Comparison of ENCODE assay signal across 8 cellular contexts in the genomic region with DNA sequence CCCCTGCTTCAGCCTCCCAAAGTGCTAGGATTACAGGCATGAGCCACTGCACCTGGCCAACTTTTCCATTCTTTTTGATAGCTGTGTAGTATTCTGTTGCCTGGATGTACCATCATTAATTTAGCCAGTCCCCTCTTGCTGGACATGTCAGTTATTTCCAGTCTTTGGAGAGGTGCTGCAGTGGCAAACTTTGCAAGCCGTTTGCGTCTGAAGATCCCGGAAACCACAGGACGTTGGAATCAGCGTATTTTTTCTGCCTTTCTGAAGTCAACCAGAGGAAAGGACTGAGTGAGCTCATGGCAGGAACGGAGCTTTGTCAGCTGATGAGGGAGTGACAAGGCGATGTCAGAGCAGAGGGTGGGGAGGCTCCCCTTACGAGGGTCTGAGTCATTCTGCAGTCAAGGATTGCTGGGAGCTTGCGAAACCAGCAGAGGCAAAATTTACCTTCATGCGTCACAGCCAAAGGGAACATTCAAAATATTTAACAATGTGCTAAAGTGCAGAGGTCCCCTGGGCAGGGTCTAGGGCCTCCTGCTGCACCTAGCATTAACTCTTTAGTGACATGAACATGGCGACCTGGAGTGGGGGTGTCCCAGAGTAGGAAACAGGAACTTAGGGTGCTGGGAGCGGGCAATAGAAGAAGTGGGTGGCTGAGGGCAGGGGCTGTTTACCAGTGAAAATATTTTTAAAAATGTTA. TPM values are rescaled to one million over a fixed set of nuclear protein-coding genes. Genes with fewer than 3 reads are reported as not detected.
A peak's percentile ranks its signal among the peaks of the same experiment; 100 is the strongest.
DNase-seq lines count a peak whose midpoint lies in the region; ATAC-seq and TF ChIP-seq lines count a peak whose summit lies in the region.

No MANE protein-coding gene starts in this region.

- peak; percentile 91 for DNase-seq in EL
- DNase-seq in NB4 (ENCODE audit: low read depth) = peak; percentile 100
- DNase-seq in brain microvascular endothelial cell = peak; percentile 96
- peak in 1 of 2 donors; percentile 91 for DNase-seq in left lung
- DNase-seq in stimulated activated naive CD8-positive, alpha-beta T cell treated with anti-CD3 and anti-CD28 coated beads, Interleukin-15, amount 100 ng/mL, for 72 hours = peak in 1 of 2 donors; percentile 16
- no peak for DNase-seq in NCI-H2029 (lab: John Stamatoyannopoulos, UW)
- DNase-seq in NCI-H2107 treated with DMSO at 0.1 percent for 48 hours (lab: John Stamatoyannopoulos, UW; ENCODE audit: unreplicated experiment) = no peak
- DNase-seq in GM10266 (ENCODE audit: extremely low spot score) = no peak

- H3K27me3 ChIP-seq in brain microvascular endothelial cell (replicated peaks) (no peaks in the 10 kb centered on the region), left lung (peaks cover 0 to 18% of the 10 kb centered on the region in 2 donors)

- peak overlapping the region; percentile 65 for H3K27ac ChIP-seq in brain microvascular endothelial cell
- peak overlapping the region; percentile 74 to 88 for H3K27ac ChIP-seq in left lung

- in situ Hi-C loops in brain microvascular endothelial cell (cut with HindIII; ENCODE audit: low pct_ligation_motif_present, low sequenced_read_pairs) = no loop called here

- no peak overlapping the region for H3K4me3 ChIP-seq in NB4 (ENCODE audit: low read depth, low read length)
- no peak overlapping the region for H3K4me3 ChIP-seq in brain microvascular endothelial cell (ENCODE audit: low read depth, low read length)
- peak overlapping the region in 1 of 2 donors; percentile 58 for H3K4me3 ChIP-seq in left lung

- H3K4me1 Mint-ChIP-seq in stimulated activated naive CD8-positive, alpha-beta T cell treated with anti-CD3 and anti-CD28 coated beads, Interleukin-15, amount 100 ng/mL, for 72 hours = no peaks in the 10 kb centered on the region

- no peak for TF ChIP-seq POLR2A in NB4 (IDR thresholded peaks at IDR 0.05; ENCODE audit: extremely low read depth, insufficient read length)

- TF ChIP-seq CTCF in NB4 (IDR thresholded peaks at IDR 0.05; ENCODE audit: low read depth, low read length) = no peak
- TF ChIP-seq CTCF in brain microvascular endothelial cell (IDR thresholded peaks at IDR 0.05; ENCODE audit: low read depth, low read length, missing control alignments) = no peak
- TF ChIP-seq CTCF in left lung (IDR thresholded peaks at IDR 0.05) = no peak
- TF ChIP-seq CTCF in GM10266 (IDR thresholded peaks at IDR 0.05; ENCODE audit: control insufficient read depth, insufficient read depth, low read depth, missing control alignments) = no peak

- no peaks in the 10 kb centered on the region for H3K9me3 Mint-ChIP-seq in stimulated activated naive CD8-positive, alpha-beta T cell treated with anti-CD3 and anti-CD28 coated beads, Interleukin-15, amount 100 ng/mL, for 72 hours

- intact Hi-C loops in left lung (cut with DNase I) = no loop called here

- no peaks in the 10 kb centered on the region for H3K9me3 ChIP-seq in left lung

- peak overlapping the region in 1 of 2 donors; percentile 65 for H3K27ac Mint-ChIP-seq in stimulated activated naive CD8-positive, alpha-beta T cell treated with anti-CD3 and anti-CD28 coated beads, Interleukin-15, amount 100 ng/mL, for 72 hours

- H3K27me3 Mint-ChIP-seq in stimulated activated naive CD8-positive, alpha-beta T cell treated with anti-CD3 and anti-CD28 coated beads, Interleukin-15, amount 100 ng/mL, for 72 hours = peaks cover 41% of the 10 kb centered on the region

- peak; percentile 92 for ATAC-seq in left lung
- peak; percentile 67 for ATAC-seq in stimulated activated naive CD8-positive, alpha-beta T cell treated with anti-CD3 and anti-CD28 coated beads, Interleukin-15, amount 100 ng/mL, for 72 hours

- no peak overlapping the region for H3K4me3 Mint-ChIP-seq in stimulated activated naive CD8-positive, alpha-beta T cell treated with anti-CD3 and anti-CD28 coated beads, Interleukin-15, amount 100 ng/mL, for 72 hours

- H3K4me1 ChIP-seq in left lung = peaks cover 0 to 57% of the 10 kb centered on the region in 2 donors

- H3K36me3 ChIP-seq in brain microvascular endothelial cell (replicated peaks) = no peaks in the 10 kb centered on the region
- peaks cover 0 to 51% of the 10 kb centered on the region in 2 donors for H3K36me3 ChIP-seq in left lung

RNA-seq across cellular contexts. Expression of a gene that starts 5.6 kb away (rescaled TPM):
- total RNA-seq in left lung = 100 to 1,000 TPM in 1 of 2 donors, 10 to 100 TPM in 1; 28.3 to 110 TPM

RNA-seq across cellular contexts. Expression of a gene that starts 16.7 kb away (rescaled TPM):
- 10 to 100 TPM in 1 of 2 donors, 1 to 10 TPM in 1; 3.4 to 11.2 TPM for total RNA-seq in left lung

RNA-seq across cellular contexts. Expression of a gene that starts 33.8 kb away (rescaled TPM):
- total RNA-seq in left lung = 10 to 100 TPM in 1 of 2 donors, 1 to 10 TPM in 1; 9.4 to 18.2 TPM

RNA-seq across cellular contexts. Expression of a gene that starts 40.6 kb away (rescaled TPM):
- 10 to 100 TPM; 22.1 to 22.2 TPM for total RNA-seq in left lung

RNA-seq across cellular contexts. Expression of a gene that starts 58.9 kb away (rescaled TPM):
- 10 to 100 TPM; 28.2 to 28.9 TPM for total RNA-seq in left lung

Comparison
In these comparisons a context has a peak if more than half of its experiments do, and no peak if none do; other contexts are left out.
1. DNase-seq: peak in EL (single experiment), NB4 (single experiment) and brain microvascular endothelial cell (single experiment); none in NCI-H2029 (single experiment), NCI-H2107 treated with DMSO at 0.1 percent for 48 hours (single experiment) and GM10266 (single experiment).